Comparison of ENCODE assay signal across 9 cellular contexts in the genomic region with DNA sequence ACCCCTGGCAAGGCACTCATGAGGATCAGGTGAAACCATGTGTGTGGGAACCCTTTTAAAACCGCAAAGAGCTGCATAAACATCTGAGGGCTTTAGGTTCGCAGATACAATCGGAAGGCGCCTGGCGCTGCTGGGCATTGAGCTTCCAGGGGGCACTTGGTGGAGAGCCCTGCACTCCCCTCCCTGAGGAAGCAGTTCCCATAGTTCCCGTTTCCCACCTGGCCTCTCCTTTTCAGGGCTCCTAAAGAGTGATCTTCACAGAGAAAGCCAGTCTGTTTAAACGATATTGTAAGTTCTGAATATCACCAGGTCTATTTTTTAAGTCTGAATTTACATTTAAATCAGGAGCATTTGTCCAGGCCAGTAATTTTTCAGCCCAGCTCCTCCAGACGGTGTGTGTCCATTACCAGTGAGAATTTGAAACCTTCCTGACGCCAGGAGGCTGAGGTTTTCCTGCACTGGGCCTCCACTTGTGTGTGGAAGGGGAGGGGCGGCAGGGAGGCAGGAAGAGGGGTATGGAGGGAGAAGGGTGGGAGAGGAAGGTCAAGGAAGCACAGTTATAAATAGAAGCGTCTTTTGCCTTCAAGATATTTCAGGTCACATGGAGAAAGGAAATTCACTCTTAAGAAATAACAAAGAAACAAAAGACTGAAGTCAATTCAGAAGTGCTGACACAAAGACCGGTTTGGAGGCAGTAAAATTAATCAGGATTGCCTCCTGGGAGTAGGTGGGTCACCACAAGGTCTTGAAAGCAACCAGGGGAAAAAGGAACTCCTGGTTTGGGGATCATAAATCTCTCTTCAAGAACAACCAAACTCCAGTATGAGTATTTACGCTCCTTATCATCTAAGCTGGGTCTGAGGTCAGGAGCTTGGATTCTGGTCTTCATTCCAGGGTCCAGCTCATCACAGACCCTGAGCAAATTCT. TPM values are rescaled to one million over a fixed set of nuclear protein-coding genes. Genes with fewer than 3 reads are reported as not detected.
DNase-seq lines count a peak whose midpoint lies in the region; ATAC-seq and TF ChIP-seq lines count a peak whose summit lies in the region.
"Had no signal": no experiment of that assay in that cellular context is flagged by ENCODE, and none has a peak within 500 bp of the region (broad histone marks: within the 10 kb centered on the region; RNA-seq: fewer than 3 reads in every experiment).

No MANE protein-coding gene starts in this region.

- no peaks in the 10 kb centered on the region for H3K27me3 ChIP-seq in Peyer's patch

- peak overlapping the region in 3 of 4 donors; percentile 12 to 59 (median 50) for H3K27ac ChIP-seq in Peyer's patch
- H3K27ac ChIP-seq: C4-2B had no signal

- peak; percentile 17 for DNase-seq in activated CD4-positive, alpha-beta T cell treated with anti-CD3 and anti-CD28 coated beads for 48 hours
- no peak for DNase-seq in activated CD4-positive, alpha-beta T cell treated with anti-CD3 and anti-CD28 coated beads, Interleukin-2, amount 50 U/mL, for 4 hours
- DNase-seq in Peyer's patch (peak in 1 of 3 donors; percentile 35), foreskin melanocyte (peak; percentile 74), mesenteric fat pad (ENCODE audit: low spot score) (no peak), activated gamma-delta T cell treated with Interleukin-2 at 50 U/mL for 16 hours (no peak)
- peak; percentile 25 for DNase-seq in stimulated activated CD8-positive, alpha-beta memory T cell treated with anti-CD3 and anti-CD28 coated beads, Interleukin-4, amount 100 ng/mL, for 48 hours

- no peaks in the 10 kb centered on the region for H3K9me3 ChIP-seq in Peyer's patch

- H3K4me3 ChIP-seq in Peyer's patch: no peak overlapping the region

- no peaks in the 10 kb centered on the region for H3K36me3 ChIP-seq in Peyer's patch

- no peak for TF ChIP-seq POLR2A in Peyer's patch (IDR thresholded peaks at IDR 0.05)

- H3K4me1 ChIP-seq in Peyer's patch: peaks cover 0 to 12% (median under 1%) of the 10 kb centered on the region in 4 donors

- no peak for ATAC-seq in GM19023 (IDR thresholded peaks at IDR 0.05; ENCODE audit: unreplicated experiment)

- TF ChIP-seq CTCF in Peyer's patch (IDR thresholded peaks at IDR 0.05): no peak

RNA-seq across cellular contexts. Expression of a gene that starts 14.3 kb away (rescaled TPM):
- total RNA-seq in Peyer's patch (100 to 1,000 TPM; 102 to 155 (median 144) TPM), mesenteric fat pad (380 TPM)

RNA-seq across cellular contexts. Expression of a gene that starts 44.2 kb away (rescaled TPM):
- total RNA-seq in Peyer's patch (10 to 100 TPM; 22.4 to 45.8 (median 36.4) TPM), mesenteric fat pad (9.1 TPM)

Comparison
In these comparisons a context has a peak if more than half of its experiments do, and no peak if none do; other contexts are left out.
1. DNase-seq: peak in activated CD4-positive, alpha-beta T cell treated with anti-CD3 and anti-CD28 coated beads for 48 hours (single experiment), foreskin melanocyte (single experiment) and stimulated activated CD8-positive, alpha-beta memory T cell treated with anti-CD3 and anti-CD28 coated beads, Interleukin-4, amount 100 ng/mL, for 48 hours (single experiment); none in activated CD4-positive, alpha-beta T cell treated with anti-CD3 and anti-CD28 coated beads, Interleukin-2, amount 50 U/mL, for 4 hours (0 of 2), mesenteric fat pad (single experiment) and activated gamma-delta T cell treated with Interleukin-2 at 50 U/mL for 16 hours (single experiment).